ENCODE assay signal across 18 cellular contexts in genomic region chr17:81000089-81000630, GRCh38.
"Had no signal": no experiment of that assay in that cellular context is flagged by ENCODE, and none has a peak within 500 bp of the region (broad histone marks: within the 10 kb centered on the region; RNA-seq: fewer than 3 reads in every experiment).

No MANE protein-coding gene starts in this region.

- H3K9me3 Mint-ChIP-seq: activated B cell treated with CpG ODN at 0.5 μM for 24 hours; activated CD4-positive, alpha-beta memory T cell treated with anti-CD3 and anti-CD28 coated beads for 36 hours; activated naive CD8-positive, alpha-beta T cell treated with anti-CD3 and anti-CD28 coated beads, Interleukin-2, amount 50 U/mL, for 24 hours; activated T-cell treated with anti-CD3 and anti-CD28 coated beads, Interleukin-2, amount 50 U/mL, for 72 hours; natural killer cell; T-helper 1 cell treated with Interleukin-12 subunit alpha and Interleukin-12 subunit beta and Interleukin-4 antibody, amounts not matched to agents 30 μg/mL and 1 μg/mL, for 36 hours had no signal

- H3K27ac Mint-ChIP-seq: activated B cell treated with CpG ODN at 0.5 μM for 24 hours; activated CD4-positive, alpha-beta memory T cell treated with anti-CD3 and anti-CD28 coated beads for 36 hours; activated naive CD8-positive, alpha-beta T cell treated with anti-CD3 and anti-CD28 coated beads, Interleukin-2, amount 50 U/mL, for 24 hours; activated T-cell treated with anti-CD3 and anti-CD28 coated beads, Interleukin-2, amount 50 U/mL, for 72 hours; T-helper 1 cell treated with Interleukin-12 subunit alpha and Interleukin-12 subunit beta and Interleukin-4 antibody, amounts not matched to agents 30 μg/mL and 1 μg/mL, for 36 hours had no signal

- H3K4me3 Mint-ChIP-seq: activated B cell treated with CpG ODN at 0.5 μM for 24 hours; activated CD4-positive, alpha-beta memory T cell treated with anti-CD3 and anti-CD28 coated beads for 36 hours; activated naive CD8-positive, alpha-beta T cell treated with anti-CD3 and anti-CD28 coated beads, Interleukin-2, amount 50 U/mL, for 24 hours; activated T-cell treated with anti-CD3 and anti-CD28 coated beads, Interleukin-2, amount 50 U/mL, for 72 hours; natural killer cell; T-helper 1 cell treated with Interleukin-12 subunit alpha and Interleukin-12 subunit beta and Interleukin-4 antibody, amounts not matched to agents 30 μg/mL and 1 μg/mL, for 36 hours had no signal

- H3K4me3 ChIP-seq: heart left ventricle, lung, ovary, prostate gland, testis, upper lobe of right lung had no signal

- H3K36me3 ChIP-seq: ovary had no signal

- H3K9me3 ChIP-seq: heart left ventricle, ovary, prostate gland, testis, upper lobe of right lung had no signal

- H3K4me1 ChIP-seq: prostate gland had no signal

- ATAC-seq: activated naive CD8-positive, alpha-beta T cell treated with anti-CD3 and anti-CD28 coated beads, Interleukin-2, amount 50 U/mL, for 24 hours; activated T-cell treated with anti-CD3 and anti-CD28 coated beads, Interleukin-2, amount 50 U/mL, for 72 hours; natural killer cell; upper lobe of right lung had no signal

- DNase-seq: activated B cell treated with CpG ODN at 0.5 μM for 24 hours; activated CD4-positive, alpha-beta memory T cell treated with anti-CD3 and anti-CD28 coated beads for 36 hours; activated CD4-positive, alpha-beta T cell treated with anti-CD3 and anti-CD28 coated beads for 48 hours; activated effector memory CD4-positive, alpha-beta T cell treated with Interleukin-2 at 50 U/mL for 16 hours; activated naive CD4-positive, alpha-beta T cell treated with anti-CD3 and anti-CD28 coated beads, Interleukin-2, amount 50 U/mL, for 16 hours; activated naive CD8-positive, alpha-beta T cell treated with anti-CD3 and anti-CD28 coated beads, Interleukin-2, amount 50 U/mL, for 24 hours; activated T-cell treated with anti-CD3 and anti-CD28 coated beads, Interleukin-2, amount 50 U/mL, for 72 hours; cerebellar nuclear complex; natural killer cell; ovary; stimulated activated CD4-positive, alpha-beta T cell treated with anti-CD3 and anti-CD28 coated beads, Interleukin-4, amount 100 ng/mL, for 1 hour; stimulated activated naive CD4-positive, alpha-beta T cell; testis had no signal

- H3K36me3 Mint-ChIP-seq: natural killer cell had no signal

- H3K27me3 ChIP-seq: ovary, testis had no signal

- H3K27ac ChIP-seq: heart left ventricle, ovary, prostate gland, testis, upper lobe of right lung had no signal
